15 cellular contexts compared by ENCODE assay signal in the genomic region with DNA sequence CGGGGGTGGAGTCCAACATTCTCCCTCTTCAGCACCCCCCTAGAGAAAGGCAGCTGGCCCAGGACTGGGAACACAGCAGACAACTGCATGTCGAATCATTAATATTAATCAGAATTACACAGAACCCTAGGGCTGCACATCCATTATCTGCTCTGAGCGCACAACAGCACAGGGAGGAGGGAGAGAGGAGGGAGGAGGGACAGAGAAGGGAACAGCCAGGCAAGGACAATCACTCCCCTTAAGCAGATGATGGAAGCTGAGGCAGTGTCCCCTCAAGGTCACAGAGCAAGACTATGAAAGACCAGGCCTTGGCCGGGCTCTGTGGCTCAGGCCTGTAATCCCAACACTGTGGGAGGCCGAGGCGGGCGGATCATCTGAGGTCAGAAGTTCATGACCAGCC. TPM values are rescaled to one million over a fixed set of nuclear protein-coding genes. Genes with fewer than 3 reads are reported as not detected.
A peak's percentile ranks its signal among the peaks of the same experiment; 100 is the strongest.
DNase-seq lines count a peak whose midpoint lies in the region; ATAC-seq, FAIRE-seq and TF ChIP-seq lines count a peak whose summit lies in the region.
"Had no signal": no experiment of that assay in that cellular context is flagged by ENCODE, and none has a peak within 500 bp of the region (broad histone marks: within the 10 kb centered on the region; RNA-seq: fewer than 3 reads in every experiment).

No MANE protein-coding gene starts in this region.

- H3K4me1 ChIP-seq in A673 (ENCODE audit: insufficient read depth, low read length, poor library complexity, severe bottlenecking) (no peaks in the 10 kb centered on the region), small intestine (ENCODE audit: control insufficient read depth in 2 of 2, insufficient read depth in 1 of 2, low read depth in 1 of 2, low read length in 1 of 2) (no peaks in the 10 kb centered on the region)
- H3K4me1 ChIP-seq: Caco-2 had no signal

- H3K36me3 ChIP-seq in A673 (ENCODE audit: insufficient read depth, low read length, poor library complexity, severe bottlenecking), result no peaks in the 10 kb centered on the region
- no peaks in the 10 kb centered on the region for H3K36me3 ChIP-seq in small intestine (ENCODE audit: control insufficient read depth in 2 of 2, insufficient read depth in 2 of 2, low read length in 2 of 2)

- POLR2A ChIA-PET in A673 (lab: Charles Lee; ENCODE audit: low non-redundant PET), result no interaction called here

- peak overlapping the region in 3 of 5 experiments; percentile 51 to 70 (median 60) for H3K27ac Mint-ChIP-seq in brain
- H3K27ac Mint-ChIP-seq: CD14-positive monocyte; CD8-positive, alpha-beta T cell had no signal

- no peak overlapping the region for H3K4me3 Mint-ChIP-seq in brain
- H3K4me3 Mint-ChIP-seq: CD8-positive, alpha-beta T cell had no signal

- no peak for ATAC-seq in HG02884 (IDR thresholded peaks at IDR 0.05; ENCODE audit: unreplicated experiment)
- ATAC-seq: CD8-positive, alpha-beta T cell had no signal

- intact Hi-C loops in A673 (cut with micrococcal nuclease; ENCODE audit: unreplicated experiment), result no loop called here

- peaks cover 6% of the 10 kb centered on the region for H3K4me1 Mint-ChIP-seq in brain
- H3K4me1 Mint-ChIP-seq: CD14-positive monocyte had no signal

- no peaks in the 10 kb centered on the region for H3K27me3 ChIP-seq in A673 (replicated peaks; ENCODE audit: insufficient read depth, low read depth, low read length, poor library complexity)
- no peaks in the 10 kb centered on the region for H3K27me3 ChIP-seq in small intestine (ENCODE audit: control insufficient read depth in 2 of 2, insufficient read depth in 2 of 2, low read length in 2 of 2)

- peaks cover 13% of the 10 kb centered on the region for H3K27me3 Mint-ChIP-seq in brain

- TF ChIP-seq CTCF in A673 (conservative IDR thresholded peaks at IDR 0.05; ENCODE audit: low read depth, low read length) (no peak), brain (conservative IDR thresholded peaks at IDR 0.05) (no peak)

- WGBS in small intestine, 3 donors, result 87 to 91% (median 91%) methylated on average over 7 of the region's 7 CpGs

- BruUV-seq in A673 (replicated peaks; lab: Mats Ljungman, UMichigan), result no TSS peak

- H3K4me3 ChIP-seq in A673 (ENCODE audit: low read depth, low read length, poor library complexity, severe bottlenecking) (no peak overlapping the region), small intestine (ENCODE audit: low read depth in 1 of 2, low read length in 2 of 2) (no peak overlapping the region)

- FAIRE-seq in small intestine (lab: Jason Lieb, UNC), result no peak
- FAIRE-seq: A204.1 had no signal

- H3K9me3 Mint-ChIP-seq in brain, result peaks cover 3 to 7% (median 4%) of the 10 kb centered on the region in 5 experiments
- H3K9me3 Mint-ChIP-seq: CD8-positive, alpha-beta T cell had no signal

- H3K36me3 Mint-ChIP-seq in brain, result peaks cover 12% of the 10 kb centered on the region
- H3K36me3 Mint-ChIP-seq: CD14-positive monocyte had no signal

- DNase-seq in A673 (ENCODE audit: low spot score), result peak; percentile 62
- DNase-seq in D341Med (ENCODE audit: low spot score), result peak; percentile 14
- peak; percentile 45 for DNase-seq in pons (ENCODE audit: low spot score)
- no peak for DNase-seq in iPS-NIHi11 (ENCODE audit: low spot score)
- DNase-seq in small intestine, result no peak
- DNase-seq: Caco-2; CD8-positive, alpha-beta T cell; DMS53; GF-D8; HCEC 1CT; IMR-90 had no signal

- H3K27ac ChIP-seq in A673 (ENCODE audit: low read depth, low read length, poor library complexity, severe bottlenecking), result no peak overlapping the region
- no peak overlapping the region for H3K27ac ChIP-seq in small intestine (ENCODE audit: low read depth in 1 of 2, low read length in 1 of 2)

- H3K9me3 ChIP-seq in A673 (ENCODE audit: low read depth, low read length, poor library complexity, severe bottlenecking) (no peaks in the 10 kb centered on the region), small intestine (ENCODE audit: control insufficient read depth, low read depth) (no peaks in the 10 kb centered on the region)
- H3K9me3 ChIP-seq: Caco-2 had no signal

- CTCF ChIA-PET in A673 (lab: Charles Lee), result no interaction called here

RNA-seq across cellular contexts. Expression of gene TLE6, which starts 25.7 kb away (rescaled TPM):
- total RNA-seq in A673 (2021), result 1.1 TPM in 1 of 2 replicates, not detected in the other
- polyA plus RNA-seq in brain (ENCODE audit: insufficient read depth, low read depth, low replicate concordance) (12.7 TPM), small intestine (under 1 TPM in 1 of 3 donors, not detected in 2; 1.00 TPM)
- total RNA-seq: CD8-positive, alpha-beta T cell had no signal
- polyA plus RNA-seq: CD14-positive monocyte had no signal

RNA-seq across cellular contexts. Expression of gene TLE2, which starts 26.0 kb away (rescaled TPM):
- 10.8 and 18.3 TPM in 2 replicates for total RNA-seq in A673 (2021)
- 139 TPM for polyA plus RNA-seq in brain (ENCODE audit: insufficient read depth, low read depth, low replicate concordance)
- 10 to 100 TPM in 1 of 3 donors, 1 to 10 TPM in 2; 3.8 to 19.2 (median 5.4) TPM for polyA plus RNA-seq in small intestine
- polyA plus RNA-seq: CD14-positive monocyte had no signal

RNA-seq across cellular contexts. Expression of gene ZNF77, which starts 58.3 kb away (rescaled TPM):
- 6.3 and 6.4 TPM in 2 replicates for total RNA-seq in A673 (2021)
- polyA plus RNA-seq in brain (ENCODE audit: insufficient read depth, low read depth, low replicate concordance), result 3.1 TPM
- polyA plus RNA-seq in small intestine, result 1 to 10 TPM; 1.1 to 2.2 (median 1.6) TPM

RNA-seq across cellular contexts. Expression of gene TLE5, which starts 59.2 kb away (rescaled TPM):
- 360 and 397 TPM in 2 replicates for total RNA-seq in A673 (2021)
- polyA plus RNA-seq in brain (ENCODE audit: insufficient read depth, low read depth, low replicate concordance), result 1,738 TPM
- 100 to 1,000 TPM; 332 to 488 (median 370) TPM for polyA plus RNA-seq in small intestine

Comparison
In these comparisons a context has a peak if more than half of its experiments do, and no peak if none do; other contexts are left out.
1. DNase-seq: peak in A673 (single experiment), D341Med (single experiment) and pons (single experiment); none in iPS-NIHi11 (single experiment) and small intestine (single experiment).